In the genomic region with DNA sequence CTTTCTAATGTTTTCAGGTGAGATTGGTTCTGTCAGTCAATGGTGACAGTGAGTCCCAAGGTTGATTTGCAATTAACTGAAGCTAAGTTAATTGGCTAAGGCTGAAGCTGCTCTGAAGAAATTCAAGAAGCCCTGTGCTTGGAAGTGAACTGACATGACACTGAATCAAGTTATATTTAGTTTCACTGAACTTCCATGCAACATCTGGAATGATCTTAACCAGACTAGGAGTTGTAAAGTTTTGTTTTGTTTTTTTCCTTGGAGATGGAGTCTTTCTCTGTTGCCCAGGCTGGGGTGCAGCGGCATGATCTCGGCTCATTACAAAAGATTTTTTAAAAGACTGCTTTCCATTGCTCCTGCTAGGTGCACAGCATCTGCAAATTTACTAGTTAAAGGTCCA, we compare ENCODE assay signal across 14 cellular contexts. TPM values are rescaled to one million over a fixed set of nuclear protein-coding genes. Genes with fewer than 3 reads are reported as not detected.
DNase-seq lines count a peak whose midpoint lies in the region; ATAC-seq, FAIRE-seq and TF ChIP-seq lines count a peak whose summit lies in the region.
"Had no signal": no experiment of that assay in that cellular context is flagged by ENCODE, and none has a peak within 500 bp of the region (broad histone marks: within the 10 kb centered on the region; RNA-seq: fewer than 3 reads in every experiment).

No MANE protein-coding gene starts in this region.

- H3K27me3 ChIP-seq in GM23338 (ENCODE audit: insufficient read depth) (no peaks in the 10 kb centered on the region), keratinocyte (ENCODE audit: control insufficient read depth, extremely low read depth, insufficient read depth, low read length) (no peaks in the 10 kb centered on the region), sigmoid colon (no peaks in the 10 kb centered on the region)
- H3K27me3 ChIP-seq: BLaER1 had no signal

- no peak overlapping the region for H2AFZ ChIP-seq in GM23338
- no peak overlapping the region for H2AFZ ChIP-seq in keratinocyte (ENCODE audit: control insufficient read depth, low read length)
- H2AFZ ChIP-seq: GM23248 had no signal

- no peak overlapping the region for H3K4me3 Mint-ChIP-seq in GM23338
- H3K4me3 Mint-ChIP-seq in stimulated activated effector memory CD8-positive, alpha-beta T cell treated with anti-CD3 and anti-CD28 coated beads, Interleukin-12 subunit alpha, Interleukin-12 subunit beta, amount 100 ng/mL, for 72 hours, result no peak overlapping the region

- no peaks in the 10 kb centered on the region for H3K9me3 ChIP-seq in keratinocyte (ENCODE audit: control insufficient read depth, low read depth, low read length)
- no peaks in the 10 kb centered on the region for H3K9me3 ChIP-seq in sigmoid colon
- H3K9me3 ChIP-seq: BLaER1 had no signal

- H3K9me3 Mint-ChIP-seq in GM23338, result no peaks in the 10 kb centered on the region
- no peaks in the 10 kb centered on the region for H3K9me3 Mint-ChIP-seq in stimulated activated effector memory CD8-positive, alpha-beta T cell treated with anti-CD3 and anti-CD28 coated beads, Interleukin-12 subunit alpha, Interleukin-12 subunit beta, amount 100 ng/mL, for 72 hours

- 0 out of 3 replicates have a peak, but pooled peaks cover 2% of the 10 kb centered on the region for H3K36me3 Mint-ChIP-seq in GM23338 (ENCODE audit: low read depth)
- no peaks in the 10 kb centered on the region for H3K36me3 Mint-ChIP-seq in stimulated activated effector memory CD8-positive, alpha-beta T cell treated with anti-CD3 and anti-CD28 coated beads, Interleukin-12 subunit alpha, Interleukin-12 subunit beta, amount 100 ng/mL, for 72 hours

- dilution Hi-C loops in keratinocyte (cut with MboI; ENCODE audit: extremely low pct_ligation_motif_present, low sequenced_read_pairs), result no loop called here

- ATAC-seq in GM23338 (no peak), HG03521 (IDR thresholded peaks at IDR 0.05; ENCODE audit: unreplicated experiment) (no peak)
- ATAC-seq in stimulated activated effector memory CD8-positive, alpha-beta T cell treated with anti-CD3 and anti-CD28 coated beads, Interleukin-12 subunit alpha, Interleukin-12 subunit beta, amount 100 ng/mL, for 72 hours, result no peak

- H3K9ac ChIP-seq in keratinocyte (ENCODE audit: control insufficient read depth, extremely low read depth, insufficient read depth, low read length), result no peak overlapping the region
- H3K9ac ChIP-seq: BLaER1, GM23248 had no signal

- 0 out of 3 replicates have a peak, but pooled peaks cover 2% of the 10 kb centered on the region for H3K4me1 Mint-ChIP-seq in GM23338
- no peaks in the 10 kb centered on the region for H3K4me1 Mint-ChIP-seq in stimulated activated effector memory CD8-positive, alpha-beta T cell treated with anti-CD3 and anti-CD28 coated beads, Interleukin-12 subunit alpha, Interleukin-12 subunit beta, amount 100 ng/mL, for 72 hours

- no peak for TF ChIP-seq POLR2A in sigmoid colon (IDR thresholded peaks at IDR 0.05)

- intact Hi-C loops in sigmoid colon (cut with DNase I), result loop anchor here (5.0 kb wide), 1 partner anchor 36 kb away; no protein-coding TSS in a partner anchor

- DNase-seq in GM23338 (ENCODE audit: low spot score), result no peak
- peak; percentile 34 for DNase-seq in dedifferentiated amniotic fluid mesenchymal stem cell (ENCODE audit: extremely low spot score)
- no peak for DNase-seq in keratinocyte (ENCODE audit: low read depth, low spot score)
- no peak for DNase-seq in sigmoid colon
- no peak for DNase-seq in DMS 273 treated with DMSO at 0.1 percent for 48 hours (lab: John Stamatoyannopoulos, UW)
- DNase-seq in stimulated activated effector memory CD8-positive, alpha-beta T cell treated with anti-CD3 and anti-CD28 coated beads, Interleukin-12 subunit alpha, Interleukin-12 subunit beta, amount 100 ng/mL, for 72 hours (ENCODE audit: low spot score in 2 of 2), result no peak
- no peak for DNase-seq in OCI-M2 (lab: John Stamatoyannopoulos, UW; ENCODE audit: unreplicated experiment)
- DNase-seq: 8988T, H7 had no signal

- H3K9me1 ChIP-seq in keratinocyte (ENCODE audit: control insufficient read depth, extremely low read depth, insufficient read depth, low read length), result peaks cover 3% of the 10 kb centered on the region

- H3K9me2 ChIP-seq in GM23338 (ENCODE audit: insufficient read depth), result no peaks in the 10 kb centered on the region

- H3F3A ChIP-seq in GM23338 (replicated peaks; ENCODE audit: low read depth), result no peaks in the 10 kb centered on the region

- H3K27ac ChIP-seq in GM23338 (ENCODE audit: low read depth), result no peak overlapping the region
- peak overlapping the region; percentile 5 for H3K27ac ChIP-seq in keratinocyte (ENCODE audit: control insufficient read depth, insufficient read depth, low read length)
- H3K27ac ChIP-seq in sigmoid colon, result peak overlapping the region in 3 of 4 donors; percentile 33 to 77 (median 68)
- H3K27ac ChIP-seq: BLaER1, GM23248 had no signal

- H3K79me2 ChIP-seq in GM23338 (replicated peaks; ENCODE audit: insufficient read depth) (no peaks in the 10 kb centered on the region), keratinocyte (ENCODE audit: control insufficient read depth, insufficient read depth, low read length) (peaks cover 89% of the 10 kb centered on the region)

- FAIRE-seq in keratinocyte (lab: Jason Lieb, UNC), result peak; percentile 5

- WGBS in sigmoid colon, 2 donors, result 27 to 78% methylated on average over 2 of the region's 2 CpGs

- peak in 3 of 4 donors; percentile 44 to 81 (median 75) for TF ChIP-seq EP300 in sigmoid colon (IDR thresholded peaks at IDR 0.05)

- H4K20me1 ChIP-seq in GM23338 (replicated peaks; ENCODE audit: insufficient read depth), result no peaks in the 10 kb centered on the region
- peaks cover 44% of the 10 kb centered on the region for H4K20me1 ChIP-seq in keratinocyte (ENCODE audit: control insufficient read depth, extremely low read depth, insufficient read depth, low read length)
- H4K20me1 ChIP-seq: BLaER1 had no signal

- no peaks in the 10 kb centered on the region for H3K4me1 ChIP-seq in GM23338 (ENCODE audit: insufficient read depth)
- H3K4me1 ChIP-seq in keratinocyte (ENCODE audit: control insufficient read depth, extremely low read depth, insufficient read depth, low read length), result no peaks in the 10 kb centered on the region
- H3K4me1 ChIP-seq in sigmoid colon, result peaks cover 0 to 47% (median 26%) of the 10 kb centered on the region in 4 donors
- H3K4me1 ChIP-seq: BLaER1 had no signal

- TF ChIP-seq CTCF in GM23338 (conservative IDR thresholded peaks at IDR 0.05; ENCODE audit: low read depth in 2 of 2) (no peak), keratinocyte (optimal IDR thresholded peaks at IDR 0.05 in 1 of 3, IDR thresholded peaks at IDR 0.05 in 1 of 3, conservative IDR thresholded peaks at IDR 0.05 in 1 of 3; ENCODE audit: extremely low read depth in 1 of 3, insufficient read depth in 2 of 3, low read length in 3 of 3) (no peak), sigmoid colon (IDR thresholded peaks at IDR 0.05) (no peak)

- peak overlapping the region; percentile 46; the same call in 1 of the 2 replicates for H3K27ac Mint-ChIP-seq in GM23338
- no peak overlapping the region for H3K27ac Mint-ChIP-seq in stimulated activated effector memory CD8-positive, alpha-beta T cell treated with anti-CD3 and anti-CD28 coated beads, Interleukin-12 subunit alpha, Interleukin-12 subunit beta, amount 100 ng/mL, for 72 hours

- no peaks in the 10 kb centered on the region for H3K27me3 Mint-ChIP-seq in GM23338 (ENCODE audit: insufficient read depth, low read depth, poor library complexity)

- H3K4me3 ChIP-seq in GM23338, result no peak overlapping the region
- H3K4me3 ChIP-seq in keratinocyte (ENCODE audit: control insufficient read depth in 2 of 3, extremely low read depth in 1 of 3, insufficient read depth in 2 of 3, low read depth in 1 of 3, low read length in 3 of 3), result no peak overlapping the region
- H3K4me3 ChIP-seq in sigmoid colon, result no peak overlapping the region
- H3K4me3 ChIP-seq: BLaER1, GM23248 had no signal

- no peaks in the 10 kb centered on the region for H3K36me3 ChIP-seq in GM23338 (ENCODE audit: insufficient read depth)
- H3K36me3 ChIP-seq in keratinocyte (ENCODE audit: control insufficient read depth in 2 of 2, extremely low read depth in 1 of 2, insufficient read depth in 2 of 2, low read length in 2 of 2), result peaks cover 46 to 77% of the 10 kb centered on the region in 2 experiments
- H3K36me3 ChIP-seq in sigmoid colon, result no peaks in the 10 kb centered on the region
- H3K36me3 ChIP-seq: BLaER1 had no signal

- no peak overlapping the region for H3K4me2 ChIP-seq in GM23338
- H3K4me2 ChIP-seq in keratinocyte (ENCODE audit: control insufficient read depth, extremely low read depth, insufficient read depth, low read depth, low read length), result no peak overlapping the region
- H3K4me2 ChIP-seq: BLaER1 had no signal

RNA-seq across cellular contexts. Expression of a gene that starts 11.4 kb away (rescaled TPM):
- total RNA-seq in GM23338 (2014; rRNA removed; shearing (Covaris generic)), result not detected in 2 replicates
- polyA plus RNA-seq in GM23338 (2016; fragmentation: Nextera tagmentation; extraction: Ambion mirVana) (0.16 TPM in 1 of 2 replicates, not detected in the other), keratinocyte (473 to 1,046 TPM (median 833 TPM) in 3 replicates), sigmoid colon (1 to 10 TPM; 1.2 to 2.9 (median 1.6) TPM)
- polyA plus RNA-seq in keratinocyte (2011; ENCODE audit: low read depth), result 893 TPM
- 409 and 854 TPM in 2 replicates for polyA plus RNA-seq in keratinocyte (2011; cell fraction: cytosol; rRNA removed)
- polyA plus RNA-seq in keratinocyte (2011; cell fraction: nucleus; rRNA removed), result 649 and 704 TPM in 2 replicates
- 411 and 634 TPM in 2 replicates for polyA plus RNA-seq in keratinocyte (2012; ENCODE audit: low replicate concordance)
- polyA minus RNA-seq in keratinocyte, result 161 to 710 TPM (median 697 TPM) in 3 replicates
- polyA minus RNA-seq in keratinocyte (2011; cell fraction: cytosol; rRNA and poly(A)+ RNA removed), result 416 TPM
- polyA minus RNA-seq in keratinocyte (2011; cell fraction: nucleus; rRNA and poly(A)+ RNA removed), result 521 and 945 TPM in 2 replicates
- not detected for total RNA-seq in sigmoid colon
- total RNA-seq: Daoy, GM23248 had no signal
- polyA plus RNA-seq: GM23248 had no signal

RNA-seq across cellular contexts. Expression of a gene that starts 54.0 kb away (rescaled TPM):
- not detected in 2 replicates for total RNA-seq in GM23338 (2014; rRNA removed; shearing (Covaris generic))
- polyA plus RNA-seq in GM23338 (2016; fragmentation: Nextera tagmentation; extraction: Ambion mirVana) (not detected in 2 replicates), keratinocyte (0.05 to 0.21 TPM (median 0.10 TPM) in 3 replicates), sigmoid colon (not detected)
- 2.6 TPM for polyA plus RNA-seq in keratinocyte (2011; ENCODE audit: low read depth)
- 0.08 and 0.13 TPM in 2 replicates for polyA plus RNA-seq in keratinocyte (2011; cell fraction: cytosol; rRNA removed)
- 0.20 TPM in 1 of 2 replicates, not detected in the other for polyA plus RNA-seq in keratinocyte (2011; cell fraction: nucleus; rRNA removed)
- polyA plus RNA-seq in keratinocyte (2012; ENCODE audit: low replicate concordance), result 0.89 TPM in 1 of 2 replicates, not detected in the other
- 0.13 TPM in 1 of 3 replicates, not detected in the others for polyA minus RNA-seq in keratinocyte
- polyA minus RNA-seq in keratinocyte (2011; cell fraction: cytosol; rRNA and poly(A)+ RNA removed), result not detected
- polyA minus RNA-seq in keratinocyte (2011; cell fraction: nucleus; rRNA and poly(A)+ RNA removed), result not detected in 2 replicates
- not detected for total RNA-seq in sigmoid colon
- total RNA-seq: Daoy, GM23248, H7, HT1080 had no signal
- polyA plus RNA-seq: GM23248 had no signal

Comparison
In these comparisons a context has a peak if more than half of its experiments do, and no peak if none do; other contexts are left out.
1. RNA of a gene that starts 11.4 kb away (polyA plus RNA-seq): 409 to 1,046 TPM in keratinocyte; 1.2 to 2.9 TPM in sigmoid colon and 0.16 TPM in GM23338; every median in the first group is over 100 times any median in the second.